12 cellular contexts compared by ENCODE assay signal in genomic region chr2:24245986-24246779, GRCh38.
"Had no signal": no experiment of that assay in that cellular context is flagged by ENCODE, and none has a peak within 500 bp of the region (broad histone marks: within the 10 kb centered on the region; RNA-seq: fewer than 3 reads in every experiment).

No MANE protein-coding gene starts in this region.

- H3K27ac Mint-ChIP-seq: activated CD4-positive, alpha-beta memory T cell treated with anti-CD3 and anti-CD28 coated beads, Interleukin-2, amount 10 ng/mL, durations not matched to agents 7 days and 5 days; activated naive CD4-positive, alpha-beta T cell treated with anti-CD3 and anti-CD28 coated beads, Interleukin-2, amount 50 U/mL, for 24 hours; activated T-helper 2 cell treated with anti-CD3 and anti-CD28 coated beads, Interferon-gamma antibody, Interleukin-2, Interleukin-4, amounts not matched to agents 10 μg/mL and 5 μg/mL and 100 μg/mL, durations not matched to agents 14 hours and 24 hours and 36 hours; T-helper 2 cell treated with Interferon-gamma antibody and Interleukin-4, amounts not matched to agents 5 μg/mL and 100 μg/mL, for 36 hours had no signal

- H3K27ac ChIP-seq: hepatocyte, pancreas had no signal

- H3K4me3 Mint-ChIP-seq: activated CD4-positive, alpha-beta memory T cell treated with anti-CD3 and anti-CD28 coated beads, Interleukin-2, amount 10 ng/mL, durations not matched to agents 7 days and 5 days; activated naive CD4-positive, alpha-beta T cell treated with anti-CD3 and anti-CD28 coated beads, Interleukin-2, amount 50 U/mL, for 24 hours; naive B cell; T-helper 2 cell treated with Interferon-gamma antibody and Interleukin-4, amounts not matched to agents 5 μg/mL and 100 μg/mL, for 36 hours had no signal

- H3K4me1 Mint-ChIP-seq: activated CD4-positive, alpha-beta memory T cell treated with anti-CD3 and anti-CD28 coated beads, Interleukin-2, amount 10 ng/mL, durations not matched to agents 7 days and 5 days; activated naive CD4-positive, alpha-beta T cell treated with anti-CD3 and anti-CD28 coated beads, Interleukin-2, amount 50 U/mL, for 24 hours; naive B cell had no signal

- H2AFZ ChIP-seq: hepatocyte had no signal

- ATAC-seq: pancreas; stimulated activated naive CD8-positive, alpha-beta T cell treated with anti-CD3 and anti-CD28 coated beads, Interleukin-15, Interleukin-2, amounts not matched to agents 100 U/mL and 50 U/mL, for 24 hours had no signal

- H3K27me3 ChIP-seq: hepatocyte, pancreas had no signal

- H3K9me3 ChIP-seq: pancreas had no signal

- DNase-seq: activated CD4-positive, alpha-beta memory T cell treated with anti-CD3 and anti-CD28 coated beads, Interleukin-2, amount 10 ng/mL, durations not matched to agents 7 days and 5 days; activated CD4-positive, alpha-beta T cell treated with anti-CD3 and anti-CD28 coated beads for 1 hour; anterior cingulate cortex; naive B cell; pancreas; stimulated activated CD4-positive, alpha-beta T cell treated with anti-CD3 and anti-CD28 coated beads, Interleukin-4, amount 100 ng/mL, for 1 hour; stimulated activated CD8-positive, alpha-beta memory T cell treated with anti-CD3 and anti-CD28 coated beads, Interleukin-4, amount 100 ng/mL, for 48 hours; stimulated activated naive CD8-positive, alpha-beta T cell treated with anti-CD3 and anti-CD28 coated beads, Interleukin-15, Interleukin-2, amounts not matched to agents 100 U/mL and 50 U/mL, for 24 hours had no signal

- H3K79me2 ChIP-seq: hepatocyte had no signal

- H3K4me3 ChIP-seq: hepatocyte, pancreas had no signal

- H3K4me2 ChIP-seq: hepatocyte had no signal

- H3K27me3 Mint-ChIP-seq: activated CD4-positive, alpha-beta memory T cell treated with anti-CD3 and anti-CD28 coated beads, Interleukin-2, amount 10 ng/mL, durations not matched to agents 7 days and 5 days; activated naive CD4-positive, alpha-beta T cell treated with anti-CD3 and anti-CD28 coated beads, Interleukin-2, amount 50 U/mL, for 24 hours; naive B cell had no signal

- H3K9me3 Mint-ChIP-seq: activated CD4-positive, alpha-beta memory T cell treated with anti-CD3 and anti-CD28 coated beads, Interleukin-2, amount 10 ng/mL, durations not matched to agents 7 days and 5 days; activated naive CD4-positive, alpha-beta T cell treated with anti-CD3 and anti-CD28 coated beads, Interleukin-2, amount 50 U/mL, for 24 hours; activated T-helper 2 cell treated with anti-CD3 and anti-CD28 coated beads, Interferon-gamma antibody, Interleukin-2, Interleukin-4, amounts not matched to agents 10 μg/mL and 5 μg/mL and 100 μg/mL, durations not matched to agents 14 hours and 24 hours and 36 hours; naive B cell; T-helper 2 cell treated with Interferon-gamma antibody and Interleukin-4, amounts not matched to agents 5 μg/mL and 100 μg/mL, for 36 hours had no signal
